Comparison of ENCODE assay signal across 15 cellular contexts in the genomic region with DNA sequence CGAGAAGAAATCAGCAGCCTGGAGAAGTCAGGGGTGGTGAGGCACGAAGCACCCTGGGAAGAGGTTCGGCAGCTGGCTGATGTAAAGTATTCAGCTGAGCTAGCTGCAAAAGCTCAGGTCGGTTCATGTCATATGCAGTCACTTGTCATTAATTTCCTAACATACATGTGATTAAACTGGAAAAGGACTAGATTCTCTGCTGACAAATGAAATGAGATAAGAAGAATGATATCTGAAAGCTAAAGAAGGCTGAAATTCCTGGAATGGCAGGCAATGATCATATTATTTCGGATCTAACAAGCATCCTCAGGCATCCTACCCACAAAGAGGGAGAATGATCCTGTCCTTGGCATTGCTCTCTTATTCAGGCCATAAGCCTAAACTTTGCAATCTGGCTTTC.
DNase-seq lines count a peak whose midpoint lies in the region; ATAC-seq, FAIRE-seq and TF ChIP-seq lines count a peak whose summit lies in the region.
"Had no signal": no experiment of that assay in that cellular context is flagged by ENCODE, and none has a peak within 500 bp of the region (broad histone marks: within the 10 kb centered on the region; RNA-seq: fewer than 3 reads in every experiment).

No MANE protein-coding gene starts in this region.

- peak; percentile 25 for DNase-seq in NCI-H146 treated with DMSO at 0.1 percent for 48 hours (lab: John Stamatoyannopoulos, UW; ENCODE audit: unreplicated experiment)
- DNase-seq in keratinocyte (ENCODE audit: low read depth, low spot score): no peak
- DNase-seq in neuronal stem cell (ENCODE audit: low spot score): no peak
- DNase-seq in HK-2 (ENCODE audit: unreplicated experiment): no peak
- DNase-seq: ACHN; Calu3; CD4-positive, CD25-positive, alpha-beta regulatory T cell; DMS 273 treated with DMSO at 0.1 percent for 48 hours had no signal

- H2BK5ac ChIP-seq in neuronal stem cell (ENCODE audit: low read length): no peak overlapping the region

- no peak overlapping the region for H3K9ac ChIP-seq in keratinocyte (ENCODE audit: control insufficient read depth, extremely low read depth, insufficient read depth, low read length)
- no peak overlapping the region for H3K9ac ChIP-seq in neuronal stem cell (ENCODE audit: low read depth, low read length, poor library complexity)
- H3K9ac ChIP-seq: BLaER1 treated with 17β-estradiol and CSF1 and Interleukin-3, amounts not matched to agents 10 nM and 100 nM had no signal

- ATAC-seq in GM21737 (IDR thresholded peaks at IDR 0.05; ENCODE audit: unreplicated experiment) (no peak), GM21723 (IDR thresholded peaks at IDR 0.05; ENCODE audit: unreplicated experiment) (no peak)

- FAIRE-seq in keratinocyte (lab: Jason Lieb, UNC): peak; percentile 9
- FAIRE-seq: H1, HTR-8/SVneo had no signal

- H2BK15ac ChIP-seq in neuronal stem cell (ENCODE audit: low read length): no peak overlapping the region

- H4K20me1 ChIP-seq in keratinocyte (ENCODE audit: control insufficient read depth, extremely low read depth, insufficient read depth, low read length): no peaks in the 10 kb centered on the region
- H4K20me1 ChIP-seq: BLaER1 treated with 17β-estradiol and CSF1 and Interleukin-3, amounts not matched to agents 10 nM and 100 nM had no signal

- H3K14ac ChIP-seq in neuronal stem cell (ENCODE audit: low read length): no peak overlapping the region

- H2AFZ ChIP-seq in keratinocyte (ENCODE audit: control insufficient read depth, low read length) (no peak overlapping the region), neuronal stem cell (ENCODE audit: low read length) (peak overlapping the region; percentile 63)

- no peak overlapping the region for H3K4me2 ChIP-seq in keratinocyte (ENCODE audit: control insufficient read depth, extremely low read depth, insufficient read depth, low read depth, low read length)
- H3K4me2 ChIP-seq in neuronal stem cell (ENCODE audit: insufficient read depth, low read length, poor library complexity, severe bottlenecking): no peak overlapping the region
- H3K4me2 ChIP-seq: BLaER1 treated with 17β-estradiol and CSF1 and Interleukin-3, amounts not matched to agents 10 nM and 100 nM had no signal

- H3K18ac ChIP-seq in neuronal stem cell (ENCODE audit: low read length): no peak overlapping the region

- no peaks in the 10 kb centered on the region for H3K9me3 ChIP-seq in keratinocyte (ENCODE audit: control insufficient read depth, low read depth, low read length)
- H3K9me3 ChIP-seq in neuronal stem cell (replicated peaks in 1 of 2; ENCODE audit: control insufficient read depth in 2 of 2, insufficient read depth in 1 of 2, low read depth in 1 of 2, low read length in 2 of 2): no peaks in the 10 kb centered on the region
- H3K9me3 ChIP-seq: BLaER1 treated with 17β-estradiol and CSF1 and Interleukin-3, amounts not matched to agents 10 nM and 100 nM; HAP-1 had no signal

- dilution Hi-C loops in keratinocyte (cut with MboI; ENCODE audit: extremely low pct_ligation_motif_present, low sequenced_read_pairs): no loop called here

- H3K4me3 ChIP-seq in keratinocyte (ENCODE audit: control insufficient read depth in 2 of 3, extremely low read depth in 1 of 3, insufficient read depth in 2 of 3, low read depth in 1 of 3, low read length in 3 of 3) (no peak overlapping the region), neuronal stem cell (ENCODE audit: low read length in 2 of 2) (no peak overlapping the region)
- H3K4me3 ChIP-seq: BLaER1 treated with 17β-estradiol and CSF1 and Interleukin-3, amounts not matched to agents 10 nM and 100 nM; HAP-1 had no signal

- H2BK120ac ChIP-seq in neuronal stem cell (ENCODE audit: low read depth, low read length): no peak overlapping the region

- TF ChIP-seq CTCF in 22Rv1 (IDR thresholded peaks at IDR 0.05) (no peak), keratinocyte (optimal IDR thresholded peaks at IDR 0.05 in 1 of 3, IDR thresholded peaks at IDR 0.05 in 1 of 3, conservative IDR thresholded peaks at IDR 0.05 in 1 of 3; ENCODE audit: extremely low read depth in 1 of 3, insufficient read depth in 2 of 3, low read length in 3 of 3) (no peak)

- H3K4me1 ChIP-seq in keratinocyte (ENCODE audit: control insufficient read depth, extremely low read depth, insufficient read depth, low read length) (no peaks in the 10 kb centered on the region), neuronal stem cell (ENCODE audit: control insufficient read depth in 2 of 2, insufficient read depth in 1 of 2, low read depth in 1 of 2, low read length in 2 of 2) (no peaks in the 10 kb centered on the region)
- H3K4me1 ChIP-seq: BLaER1 treated with 17β-estradiol and CSF1 and Interleukin-3, amounts not matched to agents 10 nM and 100 nM; HAP-1 had no signal

- no peak overlapping the region for H2AK5ac ChIP-seq in neuronal stem cell (ENCODE audit: low read depth, low read length)

- H3K27me3 ChIP-seq in keratinocyte (ENCODE audit: control insufficient read depth, extremely low read depth, insufficient read depth, low read length) (no peaks in the 10 kb centered on the region), neuronal stem cell (ENCODE audit: control insufficient read depth in 3 of 3, insufficient read depth in 3 of 3, low read depth in 1 of 3, low read length in 3 of 3) (no peaks in the 10 kb centered on the region)
- H3K27me3 ChIP-seq: BLaER1 treated with 17β-estradiol and CSF1 and Interleukin-3, amounts not matched to agents 10 nM and 100 nM had no signal

- no peak overlapping the region for H3K4ac ChIP-seq in neuronal stem cell (ENCODE audit: low read length)

- no peaks in the 10 kb centered on the region for H3K79me2 ChIP-seq in keratinocyte (ENCODE audit: control insufficient read depth, insufficient read depth, low read length)

- WGBS in neuronal stem cell (ENCODE audit: extremely low coverage in 2 of 2, insufficient read length in 2 of 2, insufficient replicate concordance in 1 of 2), 2 donors: no CpG with 5 or more reads among the region's 5 CpGs

- H3K27ac ChIP-seq in 22Rv1 (peak overlapping the region; percentile 25), keratinocyte (ENCODE audit: control insufficient read depth, insufficient read depth, low read length) (no peak overlapping the region), neuronal stem cell (replicated peaks; ENCODE audit: low read length) (no peak overlapping the region)
- H3K27ac ChIP-seq: BLaER1 treated with 17β-estradiol and CSF1 and Interleukin-3, amounts not matched to agents 10 nM and 100 nM had no signal

- no peak overlapping the region for H2BK12ac ChIP-seq in neuronal stem cell (ENCODE audit: low read length)

- H3K36me3 ChIP-seq in keratinocyte (ENCODE audit: control insufficient read depth in 2 of 2, extremely low read depth in 1 of 2, insufficient read depth in 2 of 2, low read length in 2 of 2) (no peaks in the 10 kb centered on the region), neuronal stem cell (replicated peaks in 1 of 2; ENCODE audit: control insufficient read depth in 2 of 2, insufficient read depth in 2 of 2, low read length in 2 of 2) (no peaks in the 10 kb centered on the region)
- H3K36me3 ChIP-seq: BLaER1 treated with 17β-estradiol and CSF1 and Interleukin-3, amounts not matched to agents 10 nM and 100 nM; HAP-1 had no signal

- H3K23ac ChIP-seq in neuronal stem cell (ENCODE audit: low read depth, low read length, poor library complexity): no peak overlapping the region

- no peak overlapping the region for H4K8ac ChIP-seq in neuronal stem cell (ENCODE audit: low read depth, low read length)

- no peaks in the 10 kb centered on the region for H3K79me1 ChIP-seq in neuronal stem cell (ENCODE audit: low read depth, low read length)

- no peaks in the 10 kb centered on the region for H3K9me1 ChIP-seq in keratinocyte (ENCODE audit: control insufficient read depth, extremely low read depth, insufficient read depth, low read length)

- no peak overlapping the region for H4K91ac ChIP-seq in neuronal stem cell (ENCODE audit: low read depth, low read length, poor library complexity)
